8 cellular contexts compared by ENCODE assay signal in genomic region chr12:49098035-49098451, GRCh38. TPM values are rescaled to one million over a fixed set of nuclear protein-coding genes. Genes with fewer than 3 reads are reported as not detected.
DNase-seq lines count a peak whose midpoint lies in the region; ATAC-seq and TF ChIP-seq lines count a peak whose summit lies in the region.

No MANE protein-coding gene starts in this region.

- H3K27ac ChIP-seq in fibroblast of lung (ENCODE audit: insufficient read depth, low read length), result no peak overlapping the region

- H3K36me3 Mint-ChIP-seq in osteocyte (ENCODE audit: unreplicated experiment), result peaks cover 48% of the 10 kb centered on the region

- H3K4me1 Mint-ChIP-seq in osteocyte (ENCODE audit: unreplicated experiment), result peaks cover 10% of the 10 kb centered on the region

- H3K4me3 ChIP-seq in fibroblast of lung (replicated peaks in 1 of 4; ENCODE audit: control extremely low read depth in 1 of 4, insufficient read depth in 1 of 4, low read depth in 3 of 4, low read length in 4 of 4), result no peak overlapping the region

- H3K4me2 ChIP-seq in fibroblast of lung (ENCODE audit: extremely low read depth, insufficient read depth, low read length), result no peak overlapping the region

- H3K27me3 Mint-ChIP-seq in osteocyte (ENCODE audit: unreplicated experiment), result peaks cover 16% of the 10 kb centered on the region

- no peak overlapping the region for H3K4me3 Mint-ChIP-seq in osteocyte (ENCODE audit: unreplicated experiment)

- H3K36me3 ChIP-seq in fibroblast of lung (ENCODE audit: control insufficient read depth, insufficient read depth, low read length), result peaks cover 12% of the 10 kb centered on the region

- DNase-seq in SHP77 (lab: John Stamatoyannopoulos, UW) (peak; percentile 12 to 34), SHP77 treated with DMSO at 0.1 percent for 48 hours (lab: John Stamatoyannopoulos, UW) (no peak), NCI-H748 treated with DMSO at 0.1 percent for 48 hours (lab: John Stamatoyannopoulos, UW) (peak; percentile 27), activated T-cell treated with anti-CD3 and anti-CD28 coated beads for 48 hours (ENCODE audit: low read depth) (peak; percentile 54), fibroblast of lung (ENCODE audit: low read depth in 2 of 2) (peak; percentile 10 to 41), osteocyte (ENCODE audit: extremely low spot score, unreplicated experiment) (no peak), HPDE6-E6E7 (ENCODE audit: extremely low spot score) (no peak)

- H3K27ac Mint-ChIP-seq in osteocyte (ENCODE audit: unreplicated experiment), result no peak overlapping the region

- H2AFZ ChIP-seq in fibroblast of lung (ENCODE audit: low read length), result no peak overlapping the region

- no peak for ATAC-seq in GM18502 (IDR thresholded peaks at IDR 0.05; ENCODE audit: poor library complexity, unreplicated experiment)

- H3K9me3 Mint-ChIP-seq in osteocyte (ENCODE audit: unreplicated experiment), result no peaks in the 10 kb centered on the region

- no peaks in the 10 kb centered on the region for H3K79me2 ChIP-seq in fibroblast of lung (ENCODE audit: control insufficient read depth, insufficient read depth, low read length)

- no peak overlapping the region for H3K9ac ChIP-seq in fibroblast of lung (ENCODE audit: insufficient read depth, low read length)

- TF ChIP-seq CTCF in fibroblast of lung (conservative IDR thresholded peaks at IDR 0.05 in 1 of 2, IDR thresholded peaks at IDR 0.05 in 1 of 2; ENCODE audit: low read depth in 1 of 2, low read length in 2 of 2), result peak; percentile 62 to 90
- TF ChIP-seq CTCF in osteocyte (IDR thresholded peaks at IDR 0.05), result peak; percentile 75

- H3K9me3 ChIP-seq in fibroblast of lung (ENCODE audit: control insufficient read depth, insufficient read depth, low read depth, low read length), result no peaks in the 10 kb centered on the region

- peaks cover 17% of the 10 kb centered on the region for H3K27me3 ChIP-seq in fibroblast of lung (ENCODE audit: control insufficient read depth, insufficient read depth, low read length)

- H4K20me1 ChIP-seq in fibroblast of lung (ENCODE audit: control insufficient read depth, extremely low read depth, insufficient read depth, low read length), result no peaks in the 10 kb centered on the region

- H3K4me1 ChIP-seq in fibroblast of lung (ENCODE audit: control insufficient read depth, extremely low read depth, insufficient read depth, low read length), result peaks cover 4% of the 10 kb centered on the region

RNA-seq across cellular contexts. Expression of gene DHH, which starts 3.4 kb away (rescaled TPM):
- total RNA-seq in fibroblast of lung (under 0.01 TPM in 2 replicates), osteocyte (0.13 TPM in 1 of 2 replicates, not detected in the other)
- 0.01 TPM in 2 replicates for polyA plus RNA-seq in fibroblast of lung
- polyA plus RNA-seq in fibroblast of lung (2012), result not detected in 2 replicates
- not detected in 2 replicates for polyA minus RNA-seq in fibroblast of lung (ENCODE audit: low replicate concordance)

RNA-seq across cellular contexts. Expression of gene LMBR1L, which starts 12.6 kb away (rescaled TPM):
- total RNA-seq in fibroblast of lung (53.2 and 54.2 TPM in 2 replicates), osteocyte (85.2 and 86.1 TPM in 2 replicates)
- 28.0 and 30.9 TPM in 2 replicates for polyA plus RNA-seq in fibroblast of lung
- polyA plus RNA-seq in fibroblast of lung (2012), result 28.2 and 29.8 TPM in 2 replicates
- 45.6 and 115 TPM in 2 replicates for polyA minus RNA-seq in fibroblast of lung (ENCODE audit: low replicate concordance)

RNA-seq across cellular contexts. Expression of gene RHEBL1, which starts 28.3 kb away (rescaled TPM):
- total RNA-seq in fibroblast of lung (0.33 and 0.51 TPM in 2 replicates), osteocyte (0.86 and 1.2 TPM in 2 replicates)
- 0.28 and 0.41 TPM in 2 replicates for polyA plus RNA-seq in fibroblast of lung
- polyA plus RNA-seq in fibroblast of lung (2012), result 0.37 and 0.39 TPM in 2 replicates
- not detected in 2 replicates for polyA minus RNA-seq in fibroblast of lung (ENCODE audit: low replicate concordance)

RNA-seq across cellular contexts. Expression of gene TUBA1B, which starts 33.2 kb away (rescaled TPM):
- total RNA-seq in fibroblast of lung (656 and 1,258 TPM in 2 replicates), osteocyte (497 and 503 TPM in 2 replicates)
- polyA plus RNA-seq in fibroblast of lung, result 3,083 and 6,675 TPM in 2 replicates
- 1,678 and 3,646 TPM in 2 replicates for polyA plus RNA-seq in fibroblast of lung (2012)
- polyA minus RNA-seq in fibroblast of lung (ENCODE audit: low replicate concordance), result 4,720 and 8,882 TPM in 2 replicates

RNA-seq across cellular contexts. Expression of gene KMT2D, which starts 37.4 kb away (rescaled TPM):
- total RNA-seq in fibroblast of lung (21.1 and 33.0 TPM in 2 replicates), osteocyte (91.2 and 97.5 TPM in 2 replicates)
- 7.3 and 10.0 TPM in 2 replicates for polyA plus RNA-seq in fibroblast of lung
- 13.4 and 14.1 TPM in 2 replicates for polyA plus RNA-seq in fibroblast of lung (2012)
- polyA minus RNA-seq in fibroblast of lung (ENCODE audit: low replicate concordance), result 41.0 and 50.0 TPM in 2 replicates

Comparison
In these comparisons a context has a peak if more than half of its experiments do, and no peak if none do; other contexts are left out.
1. DNase-seq: peak in SHP77 (2 of 2), NCI-H748 treated with DMSO at 0.1 percent for 48 hours (single experiment), activated T-cell treated with anti-CD3 and anti-CD28 coated beads for 48 hours (single experiment) and fibroblast of lung (2 of 2); none in SHP77 treated with DMSO at 0.1 percent for 48 hours (single experiment), osteocyte (single experiment) and HPDE6-E6E7 (single experiment).